Comparison of ENCODE assay signal across 29 cellular contexts in genomic region chr4:54542540-54543041, GRCh38.
A peak's percentile ranks its signal among the peaks of the same experiment; 100 is the strongest.
DNase-seq lines count a peak whose midpoint lies in the region; ATAC-seq and TF ChIP-seq lines count a peak whose summit lies in the region.
"Had no signal": no experiment of that assay in that cellular context is flagged by ENCODE, and none has a peak within 500 bp of the region (broad histone marks: within the 10 kb centered on the region; RNA-seq: fewer than 3 reads in every experiment).

No MANE protein-coding gene starts in this region.

- H3K4me1 ChIP-seq in breast epithelium (peaks cover 3 to 6% of the 10 kb centered on the region in 2 donors), right cardiac atrium (ENCODE audit: control insufficient read depth, insufficient read depth, low read length) (no peaks in the 10 kb centered on the region)
- H3K4me1 ChIP-seq: HAP-1 had no signal

- H3K9me3 Mint-ChIP-seq in MCF 10A (ENCODE audit: unreplicated experiment), result no peaks in the 10 kb centered on the region
- no peaks in the 10 kb centered on the region for H3K9me3 Mint-ChIP-seq in WTC11
- H3K9me3 Mint-ChIP-seq: activated CD4-positive, alpha-beta memory T cell treated with anti-CD3 and anti-CD28 coated beads for 36 hours; activated naive CD4-positive, alpha-beta T cell treated with anti-CD3 and anti-CD28 coated beads, Interleukin-2, amount 50 U/mL, for 24 hours; activated T-helper 17 cell treated with anti-CD3 and anti-CD28 coated beads, Interleukin-2, amount 50 U/mL, for 72 hours; CD8-positive, alpha-beta T cell; dendritic cell treated with granulocyte-macrophage colony-stimulating factor and Interleukin-4, amounts not matched to agents 40 ng/mL and 50 ng/mL, for 4 days; naive thymus-derived CD8-positive, alpha-beta T cell had no signal

- H3K9me3 ChIP-seq in breast epithelium (no peaks in the 10 kb centered on the region), right cardiac atrium (ENCODE audit: control insufficient read depth, low read length) (no peaks in the 10 kb centered on the region)
- H3K9me3 ChIP-seq: HAP-1, MG63, transverse colon had no signal

- TF ChIP-seq CTCF in breast epithelium (IDR thresholded peaks at IDR 0.05), result no peak
- TF ChIP-seq CTCF in MCF 10A (IDR thresholded peaks at IDR 0.05; ENCODE audit: unreplicated experiment), result no peak
- no peak for TF ChIP-seq CTCF in WTC11 (IDR thresholded peaks at IDR 0.05)

- no peaks in the 10 kb centered on the region for H3K36me3 ChIP-seq in breast epithelium
- H3K36me3 ChIP-seq: HAP-1, MG63, transverse colon had no signal

- intact Hi-C loops in breast epithelium (cut with DNase I; ENCODE audit: low total_unique reads), result no loop called here
- intact Hi-C loops in MCF 10A (cut with micrococcal nuclease), result no loop called here
- intact Hi-C loops in posterior vena cava (cut with DNase I), result no loop called here
- intact Hi-C loops in right cardiac atrium (cut with DNase I), result no loop called here

- H3K27ac Mint-ChIP-seq in MCF 10A (ENCODE audit: low read depth, unreplicated experiment) (no peak overlapping the region), WTC11 (no peak overlapping the region)
- H3K27ac Mint-ChIP-seq: activated CD4-positive, alpha-beta memory T cell treated with anti-CD3 and anti-CD28 coated beads for 36 hours; activated naive CD4-positive, alpha-beta T cell treated with anti-CD3 and anti-CD28 coated beads, Interleukin-2, amount 50 U/mL, for 24 hours; activated T-helper 17 cell treated with anti-CD3 and anti-CD28 coated beads, Interleukin-2, amount 50 U/mL, for 72 hours; CD8-positive, alpha-beta T cell; dendritic cell treated with granulocyte-macrophage colony-stimulating factor and Interleukin-4, amounts not matched to agents 40 ng/mL and 50 ng/mL, for 4 days had no signal

- H3K27me3 Mint-ChIP-seq in MCF 10A (ENCODE audit: insufficient read depth, unreplicated experiment) (no peaks in the 10 kb centered on the region), WTC11 (ENCODE audit: low read depth) (no peaks in the 10 kb centered on the region)

- no TSS peak for BruUV-seq in MCF 10A (replicated peaks; lab: Mats Ljungman, UMichigan)

- H3K27me3 ChIP-seq in breast epithelium (no peaks in the 10 kb centered on the region), right cardiac atrium (ENCODE audit: control insufficient read depth, insufficient read depth) (no peaks in the 10 kb centered on the region)
- H3K27me3 ChIP-seq: MG63, transverse colon had no signal

- H3K4me1 Mint-ChIP-seq in MCF 10A (ENCODE audit: insufficient read depth, unreplicated experiment) (peaks cover 11% of the 10 kb centered on the region), WTC11 (peaks cover 42% of the 10 kb centered on the region)
- H3K4me1 Mint-ChIP-seq: activated naive CD4-positive, alpha-beta T cell treated with anti-CD3 and anti-CD28 coated beads, Interleukin-2, amount 50 U/mL, for 24 hours had no signal

- H3K4me3 Mint-ChIP-seq in MCF 10A (ENCODE audit: unreplicated experiment), result no peak overlapping the region
- H3K4me3 Mint-ChIP-seq in WTC11, result no peak overlapping the region
- H3K4me3 Mint-ChIP-seq: activated CD4-positive, alpha-beta memory T cell treated with anti-CD3 and anti-CD28 coated beads for 36 hours; activated naive CD4-positive, alpha-beta T cell treated with anti-CD3 and anti-CD28 coated beads, Interleukin-2, amount 50 U/mL, for 24 hours; activated T-helper 17 cell treated with anti-CD3 and anti-CD28 coated beads, Interleukin-2, amount 50 U/mL, for 72 hours; CD8-positive, alpha-beta T cell; dendritic cell treated with granulocyte-macrophage colony-stimulating factor and Interleukin-4, amounts not matched to agents 40 ng/mL and 50 ng/mL, for 4 days; naive thymus-derived CD8-positive, alpha-beta T cell had no signal

- ATAC-seq in WTC11 (0 out of 2 replicates have a peak, but pooled peaks have one; percentile 11), right cardiac atrium (no peak)
- ATAC-seq: activated CD4-positive, CD25-positive, alpha-beta regulatory T cell treated with anti-CD3 and anti-CD28 coated beads, Interleukin-2, amount 50 U/mL, for 24 hours; activated T-helper 17 cell treated with anti-CD3 and anti-CD28 coated beads, Interleukin-2, amount 50 U/mL, for 72 hours; CD8-positive, alpha-beta T cell; naive thymus-derived CD8-positive, alpha-beta T cell had no signal

- CTCF ChIA-PET in MCF 10A (lab: Yijun Ruan, JAX), result no interaction called here
- CTCF ChIA-PET in WTC11 (lab: Charles Lee), result interaction anchor here (0.5 to 0.8 kb wide), 5 partner anchors 11 to 427 kb away, joined by 3 to 5 read pairs (median 4); no protein-coding TSS in a partner anchor

- TF ChIP-seq POLR2A in breast epithelium (IDR thresholded peaks at IDR 0.05), result no peak

- no peaks in the 10 kb centered on the region for H3K36me3 Mint-ChIP-seq in MCF 10A (ENCODE audit: insufficient read depth, unreplicated experiment)
- H3K36me3 Mint-ChIP-seq in WTC11, result no peaks in the 10 kb centered on the region
- H3K36me3 Mint-ChIP-seq: activated CD4-positive, alpha-beta memory T cell treated with anti-CD3 and anti-CD28 coated beads for 36 hours; activated naive CD4-positive, alpha-beta T cell treated with anti-CD3 and anti-CD28 coated beads, Interleukin-2, amount 50 U/mL, for 24 hours; CD8-positive, alpha-beta T cell; naive thymus-derived CD8-positive, alpha-beta T cell had no signal

- H3K4me3 ChIP-seq in breast epithelium (no peak overlapping the region), right cardiac atrium (ENCODE audit: low read length) (no peak overlapping the region)
- H3K4me3 ChIP-seq: HAP-1, MG63, transverse colon had no signal

- DNase-seq in breast epithelium (ENCODE audit: low spot score in 2 of 2) (no peak), MCF 10A (ENCODE audit: unreplicated experiment) (no peak), WTC11 (ENCODE audit: low spot score) (no peak), iPS-NIHi7 (ENCODE audit: extremely low spot score) (peak; percentile 16), posterior vena cava (ENCODE audit: low spot score) (no peak), right cardiac atrium (no peak), NCI-H524 (lab: John Stamatoyannopoulos, UW) (no peak), SW 1271 (lab: John Stamatoyannopoulos, UW) (no peak)
- DNase-seq: activated CD4-positive, alpha-beta memory T cell treated with anti-CD3 and anti-CD28 coated beads for 36 hours; activated CD8-positive, alpha-beta memory T cell treated with anti-CD3 and anti-CD28 coated beads, Interleukin-2, amount 50 U/mL, for 4 hours; AML-193; anterior cingulate cortex; CD8-positive, alpha-beta T cell; KBM-7; kidney; MG63; naive thymus-derived CD8-positive, alpha-beta T cell; NCI-H1105 treated with DMSO at 0.1 percent for 48 hours; NCI-H1930; NCI-H446; SHP77; small intestine; stimulated activated CD4-positive, alpha-beta T cell treated with anti-CD3 and anti-CD28 coated beads, Interleukin-2, amount 100 ng/mL, for 48 hours; transverse colon had no signal

- POLR2A ChIA-PET in MCF 10A (lab: Yijun Ruan, JAX) (interaction anchor here (0.6 kb wide), 1 partner anchor 1902 kb away, joined by 4 read pairs; no protein-coding TSS in a partner anchor), WTC11 (lab: Charles Lee) (no interaction called here)

- H3K27ac ChIP-seq in breast epithelium (peak overlapping the region; percentile 66 to 71), right cardiac atrium (ENCODE audit: low read length) (no peak overlapping the region)
- H3K27ac ChIP-seq: transverse colon had no signal

- 49% methylated on average over 6 of the region's 6 CpGs for WGBS in right cardiac atrium

TF ChIP-seq in WTC11, 78 proteins besides CTCF, POLR2A, EP300 and RAD21:
- TF ChIP-seq GRHL2 (CRISPR knock-in tag; IDR thresholded peaks at IDR 0.05; ENCODE audit: insufficient replicate concordance, severe bottlenecking), result no peak
